In genomic region chr19:16899566-16900075, GRCh38 we compare ENCODE assay signal across 8 cellular contexts. TPM values are rescaled to one million over a fixed set of nuclear protein-coding genes. Genes with fewer than 3 reads are reported as not detected.
DNase-seq lines count a peak whose midpoint lies in the region; ATAC-seq, FAIRE-seq and TF ChIP-seq lines count a peak whose summit lies in the region.

No MANE protein-coding gene starts in this region.

- peak; percentile 35 for ATAC-seq in activated CD8-positive, alpha-beta memory T cell treated with anti-CD3 and anti-CD28 coated beads, Interleukin-2, amount 10 ng/mL, durations not matched to agents 7 days and 5 days
- no peak for ATAC-seq in lower lobe of right lung
- ATAC-seq in HG03571 (IDR thresholded peaks at IDR 0.05; ENCODE audit: unreplicated experiment) = no peak
- ATAC-seq in HG02981 (IDR thresholded peaks at IDR 0.05; ENCODE audit: unreplicated experiment) = no peak

- CTCF ChIA-PET in activated CD8-positive, alpha-beta memory T cell treated with anti-CD3 and anti-CD28 coated beads, Interleukin-2, amount 10 ng/mL, durations not matched to agents 7 days and 5 days (lab: Charles Lee) = interaction anchor here (0.7 to 1.7 kb wide), 5 partner anchors 11 to 362 kb away, joined by 3 to 6 read pairs (median 6); partner anchors contain the start of gene F2RL3

- TF ChIP-seq CTCF in NB4 (IDR thresholded peaks at IDR 0.05; ENCODE audit: low read depth, low read length) = peak; percentile 85
- peak; percentile 57 for TF ChIP-seq CTCF in lower lobe of right lung (IDR thresholded peaks at IDR 0.05)

- no peak overlapping the region for H3K27ac ChIP-seq in lower lobe of right lung

- peaks cover 19% of the 10 kb centered on the region for H3K4me1 Mint-ChIP-seq in activated CD8-positive, alpha-beta memory T cell treated with anti-CD3 and anti-CD28 coated beads, Interleukin-2, amount 10 ng/mL, durations not matched to agents 7 days and 5 days

- no peaks in the 10 kb centered on the region for H3K36me3 Mint-ChIP-seq in activated CD8-positive, alpha-beta memory T cell treated with anti-CD3 and anti-CD28 coated beads, Interleukin-2, amount 10 ng/mL, durations not matched to agents 7 days and 5 days

- no peaks in the 10 kb centered on the region for H3K9me3 Mint-ChIP-seq in activated CD8-positive, alpha-beta memory T cell treated with anti-CD3 and anti-CD28 coated beads, Interleukin-2, amount 10 ng/mL, durations not matched to agents 7 days and 5 days (ENCODE audit: low read depth)

- H3K4me1 ChIP-seq in lower lobe of right lung = peaks cover 13% of the 10 kb centered on the region

- H3K36me3 ChIP-seq in lower lobe of right lung = no peaks in the 10 kb centered on the region

- no peak overlapping the region for H3K4me3 Mint-ChIP-seq in activated CD8-positive, alpha-beta memory T cell treated with anti-CD3 and anti-CD28 coated beads, Interleukin-2, amount 10 ng/mL, durations not matched to agents 7 days and 5 days

- FAIRE-seq in frontal cortex (lab: Jason Lieb, UNC) = no peak

- no peak overlapping the region for H3K27ac Mint-ChIP-seq in activated CD8-positive, alpha-beta memory T cell treated with anti-CD3 and anti-CD28 coated beads, Interleukin-2, amount 10 ng/mL, durations not matched to agents 7 days and 5 days

- no peaks in the 10 kb centered on the region for H3K27me3 ChIP-seq in lower lobe of right lung (ENCODE audit: low read depth)

- H3K27me3 Mint-ChIP-seq in activated CD8-positive, alpha-beta memory T cell treated with anti-CD3 and anti-CD28 coated beads, Interleukin-2, amount 10 ng/mL, durations not matched to agents 7 days and 5 days = peaks cover 26% of the 10 kb centered on the region

- H3K4me3 ChIP-seq in NB4 (ENCODE audit: low read depth, low read length) (no peak overlapping the region), lower lobe of right lung (no peak overlapping the region)

- intact Hi-C loops in lower lobe of right lung (cut with DNase I) = no loop called here

- TF ChIP-seq POLR2A in NB4 (IDR thresholded peaks at IDR 0.05; ENCODE audit: extremely low read depth, insufficient read length) = no peak

- H3K9me3 ChIP-seq in lower lobe of right lung = no peaks in the 10 kb centered on the region

- DNase-seq in activated CD8-positive, alpha-beta memory T cell treated with anti-CD3 and anti-CD28 coated beads, Interleukin-2, amount 10 ng/mL, durations not matched to agents 7 days and 5 days = peak; percentile 66
- DNase-seq in activated CD8-positive, alpha-beta memory T cell treated with anti-CD3 and anti-CD28 coated beads, Interleukin-2, amount 50 U/mL, for 48 hours = no peak
- peak; percentile 78 for DNase-seq in NB4 (ENCODE audit: low read depth)
- DNase-seq in astrocyte of the hippocampus (ENCODE audit: low read depth, low spot score) = peak; percentile 28
- peak; percentile 73 for DNase-seq in lower lobe of right lung
- no peak for DNase-seq in frontal cortex (ENCODE audit: low spot score in 2 of 2)

RNA-seq across cellular contexts. Expression of gene F2RL3, which starts 10.8 kb away (rescaled TPM):
- total RNA-seq in activated CD8-positive, alpha-beta memory T cell treated with anti-CD3 and anti-CD28 coated beads, Interleukin-2, amount 10 ng/mL, durations not matched to agents 7 days and 5 days = under 1 TPM; 0.12 to 0.59 TPM
- total RNA-seq in lower lobe of right lung = 22.5 TPM
- total RNA-seq in frontal cortex = under 0.01 TPM

Comparison
In these comparisons a context has a peak if more than half of its experiments do, and no peak if none do; other contexts are left out.
1. DNase-seq: peak in activated CD8-positive, alpha-beta memory T cell treated with anti-CD3 and anti-CD28 coated beads, Interleukin-2, amount 10 ng/mL, durations not matched to agents 7 days and 5 days (single experiment), NB4 (single experiment), astrocyte of the hippocampus (single experiment) and lower lobe of right lung (single experiment); none in activated CD8-positive, alpha-beta memory T cell treated with anti-CD3 and anti-CD28 coated beads, Interleukin-2, amount 50 U/mL, for 48 hours (single experiment) and frontal cortex (0 of 2).
2. RNA of gene F2RL3, which starts 10.8 kb away (total RNA-seq): 22.5 TPM in lower lobe of right lung (single experiment); 0.12 to 0.59 TPM in activated CD8-positive, alpha-beta memory T cell treated with anti-CD3 and anti-CD28 coated beads, Interleukin-2, amount 10 ng/mL, durations not matched to agents 7 days and 5 days and under 0.01 TPM in frontal cortex (single experiment); every median in the first group is over 10 times any median in the second.